ENCODE assay signal across 15 cellular contexts in genomic region chr20:63636752-63637633, GRCh38. TPM values are rescaled to one million over a fixed set of nuclear protein-coding genes. Genes with fewer than 3 reads are reported as not detected.
A peak's percentile ranks its signal among the peaks of the same experiment; 100 is the strongest.
DNase-seq lines count a peak whose midpoint lies in the region; ATAC-seq, FAIRE-seq and TF ChIP-seq lines count a peak whose summit lies in the region.
"Had no signal": no experiment of that assay in that cellular context is flagged by ENCODE, and none has a peak within 500 bp of the region (broad histone marks: within the 10 kb centered on the region; RNA-seq: fewer than 3 reads in every experiment).

No MANE protein-coding gene starts in this region.

- no peak overlapping the region for H4K5ac ChIP-seq in H1 (ENCODE audit: insufficient read length, low read depth, low read length)

- no peak for TF ChIP-seq RAD21 in H1 (IDR thresholded peaks at IDR 0.05 in 1 of 2, conservative IDR thresholded peaks at IDR 0.05 in 1 of 2; ENCODE audit: low read depth in 2 of 2, low read length in 2 of 2)

- H3K9me3 Mint-ChIP-seq in activated naive CD4-positive, alpha-beta T cell treated with anti-CD3 and anti-CD28 coated beads, Interleukin-2, amount 50 U/mL, for 24 hours: no peaks in the 10 kb centered on the region
- no peaks in the 10 kb centered on the region for H3K9me3 Mint-ChIP-seq in activated naive CD4-positive, alpha-beta T cell treated with anti-CD3 and anti-CD28 coated beads, Interleukin-2, amount 50 U/mL, for 72 hours
- H3K9me3 Mint-ChIP-seq in CD14-positive monocyte: no peaks in the 10 kb centered on the region

- no peaks in the 10 kb centered on the region for H3K79me1 ChIP-seq in H1 (ENCODE audit: low read depth, low read length)

- TF ChIP-seq EP300 in H1 (IDR thresholded peaks at IDR 0.05; ENCODE audit: borderline replicate concordance in 1 of 2, low read depth in 2 of 2, low read length in 2 of 2): no peak
- TF ChIP-seq EP300 in transverse colon (IDR thresholded peaks at IDR 0.05; ENCODE audit: low read depth): no peak

- no peaks in the 10 kb centered on the region for H3K9me3 ChIP-seq in Peyer's patch
- no peaks in the 10 kb centered on the region for H3K9me3 ChIP-seq in H1 (ENCODE audit: insufficient read depth in 2 of 2, low read depth in 1 of 2, low read length in 1 of 2)
- H3K9me3 ChIP-seq in transverse colon: no peaks in the 10 kb centered on the region
- H3K9me3 ChIP-seq: BE2C, MG63 had no signal

- H4K20me1 ChIP-seq in H1 (replicated peaks in 1 of 2; ENCODE audit: control insufficient read depth in 1 of 2, insufficient read depth in 2 of 2, low read length in 2 of 2): no peaks in the 10 kb centered on the region

- peak overlapping the region; percentile 55 for H3K27ac Mint-ChIP-seq in activated naive CD4-positive, alpha-beta T cell treated with anti-CD3 and anti-CD28 coated beads, Interleukin-2, amount 50 U/mL, for 24 hours
- H3K27ac Mint-ChIP-seq in activated naive CD4-positive, alpha-beta T cell treated with anti-CD3 and anti-CD28 coated beads, Interleukin-2, amount 50 U/mL, for 72 hours: no peak overlapping the region
- H3K27ac Mint-ChIP-seq in CD14-positive monocyte: peak overlapping the region in 1 of 7 donors; percentile 70

- H3K27ac ChIP-seq in Peyer's patch (peak overlapping the region in 3 of 4 donors; percentile 73 to 87 (median 85)), H1 (ENCODE audit: low read depth, low read length) (no peak overlapping the region), transverse colon (peak overlapping the region in 3 of 4 donors; percentile 16 to 57 (median 21))
- H3K27ac ChIP-seq: parathyroid adenoma had no signal

- H3K18ac ChIP-seq in H1 (ENCODE audit: extremely low read depth, low read length): peak overlapping the region; percentile 60; the same call in 1 of the 2 replicates

- in situ Hi-C loops in transverse colon (cut with MboI; ENCODE audit: low pct_ligation_motif_present in 1 of 4, low pct_unique_long_range_greater_than_20kb in 1 of 4, low sequenced_read_pairs in 3 of 4): loop anchor here in 1 of 4 donors (25.0 kb wide), 1 partner anchor 100 kb away; the partner anchor contains the start of genes PTK6 and SRMS

- no peak overlapping the region for H3K14ac ChIP-seq in H1 (ENCODE audit: insufficient read length)

- DNase-seq in activated naive CD4-positive, alpha-beta T cell treated with anti-CD3 and anti-CD28 coated beads, Interleukin-2, amount 50 U/mL, for 72 hours (ENCODE audit: low spot score in 2 of 2): no peak
- no peak for DNase-seq in Peyer's patch
- DNase-seq in H1 (ENCODE audit: low read depth in 1 of 2, low spot score in 2 of 2): no peak
- DNase-seq in transverse colon: no peak
- no peak for DNase-seq in CD14-positive monocyte (ENCODE audit: low spot score)
- DNase-seq in NCI-H82 treated with DMSO at 0.1 percent for 48 hours (lab: John Stamatoyannopoulos, UW; ENCODE audit: unreplicated experiment): no peak
- DNase-seq: BE2C; hypothalamus; MG63; NCI-H446 treated with DMSO at 0.1 percent for 48 hours; stimulated activated CD4-positive, alpha-beta T cell treated with anti-CD3 and anti-CD28 coated beads, Interleukin-1b, Interleukin-23, amount 100 ng/mL, for 48 hours had no signal

- no peak overlapping the region for H3K23ac ChIP-seq in H1 (ENCODE audit: insufficient read length)

- H3K56ac ChIP-seq in H1 (replicated peaks; ENCODE audit: insufficient read length, low read depth, low read length): no peak overlapping the region

- H3K27me3 Mint-ChIP-seq in activated naive CD4-positive, alpha-beta T cell treated with anti-CD3 and anti-CD28 coated beads, Interleukin-2, amount 50 U/mL, for 24 hours: no peaks in the 10 kb centered on the region
- H3K27me3 Mint-ChIP-seq in CD14-positive monocyte (ENCODE audit: low read depth in 3 of 3): no peaks in the 10 kb centered on the region

- H2BK5ac ChIP-seq in H1 (ENCODE audit: low read depth, low read length): no peak overlapping the region

- TF ChIP-seq POLR2A in Peyer's patch (IDR thresholded peaks at IDR 0.05) (no peak), H1 (IDR thresholded peaks at IDR 0.05; ENCODE audit: control extremely low read depth in 1 of 2, low read depth in 2 of 2, low read length in 2 of 2) (no peak), transverse colon (IDR thresholded peaks at IDR 0.05) (no peak)

- no peaks in the 10 kb centered on the region for H3K27me3 ChIP-seq in Peyer's patch
- no peaks in the 10 kb centered on the region for H3K27me3 ChIP-seq in H1 (replicated peaks in 1 of 4; ENCODE audit: control insufficient read depth in 3 of 4, extremely low read depth in 1 of 4, insufficient read depth in 3 of 4, low read length in 3 of 4)
- no peaks in the 10 kb centered on the region for H3K27me3 ChIP-seq in transverse colon
- H3K27me3 ChIP-seq: BE2C, MG63 had no signal

- no peak overlapping the region for H2BK12ac ChIP-seq in H1 (ENCODE audit: low read depth, low read length)

- no peaks in the 10 kb centered on the region for H3K79me2 ChIP-seq in H1 (ENCODE audit: control insufficient read depth in 1 of 2, insufficient read depth in 2 of 2, low read length in 2 of 2)
- H3K79me2 ChIP-seq: parathyroid adenoma had no signal

- no peak overlapping the region for H3K4me2 ChIP-seq in H1 (ENCODE audit: insufficient read depth in 1 of 2, low read depth in 2 of 2, low read length in 2 of 2)

- no peak overlapping the region for H3K9ac ChIP-seq in H1 (replicated peaks in 1 of 4; ENCODE audit: extremely low read depth in 1 of 4, low read depth in 3 of 4, low read length in 3 of 4)
- H3K9ac ChIP-seq: parathyroid adenoma had no signal

- CTCF ChIA-PET in H1 (lab: Charles Lee; ENCODE audit: partially characterized antibody): interaction anchor here (1.0 to 1.6 kb wide), 4 partner anchors 23 to 99 kb away, joined by 3 to 6 read pairs (median 4); no protein-coding TSS in a partner anchor

- TF ChIP-seq CTCF in Peyer's patch (IDR thresholded peaks at IDR 0.05) (no peak), H1 (IDR thresholded peaks at IDR 0.05; ENCODE audit: control extremely low read depth in 1 of 3, insufficient read depth in 1 of 3, low read depth in 1 of 3, low read length in 3 of 3) (no peak), transverse colon (IDR thresholded peaks at IDR 0.05) (no peak), CD14-positive monocyte (IDR thresholded peaks at IDR 0.05) (no peak)

- H3K4me3 Mint-ChIP-seq in activated naive CD4-positive, alpha-beta T cell treated with anti-CD3 and anti-CD28 coated beads, Interleukin-2, amount 50 U/mL, for 24 hours: no peak overlapping the region
- no peak overlapping the region for H3K4me3 Mint-ChIP-seq in CD14-positive monocyte

- H3K36me3 ChIP-seq in Peyer's patch: no peaks in the 10 kb centered on the region
- no peaks in the 10 kb centered on the region for H3K36me3 ChIP-seq in H1 (ENCODE audit: control insufficient read depth in 2 of 4, insufficient read depth in 4 of 4, low read length in 3 of 4)
- no peaks in the 10 kb centered on the region for H3K36me3 ChIP-seq in transverse colon
- H3K36me3 ChIP-seq: MG63 had no signal

- no peak overlapping the region for H2BK20ac ChIP-seq in H1 (ENCODE audit: low read length)

- no peak overlapping the region for H2BK120ac ChIP-seq in H1 (replicated peaks; ENCODE audit: low read depth, low read length)

- no peak overlapping the region for H2BK15ac ChIP-seq in H1 (ENCODE audit: low read length)

- H4K8ac ChIP-seq in H1 (ENCODE audit: extremely low read depth, insufficient read depth, low read length): peak overlapping the region; percentile 46

- H3K36me3 Mint-ChIP-seq in activated naive CD4-positive, alpha-beta T cell treated with anti-CD3 and anti-CD28 coated beads, Interleukin-2, amount 50 U/mL, for 24 hours: no peaks in the 10 kb centered on the region
- H3K36me3 Mint-ChIP-seq in activated naive CD4-positive, alpha-beta T cell treated with anti-CD3 and anti-CD28 coated beads, Interleukin-2, amount 50 U/mL, for 72 hours: peaks cover 5% of the 10 kb centered on the region in 2 donors
- H3K36me3 Mint-ChIP-seq in CD14-positive monocyte: peaks cover 3 to 8% of the 10 kb centered on the region in 2 donors

- peak overlapping the region; percentile 85 for H3K4ac ChIP-seq in H1 (replicated peaks; ENCODE audit: insufficient read length, low read depth, low read length)

- POLR2A ChIA-PET in H1 (lab: Charles Lee; ENCODE audit: partially characterized antibody): no interaction called here

- no peak overlapping the region for H4K91ac ChIP-seq in H1 (replicated peaks; ENCODE audit: insufficient read length, low read length)

- no peak for FAIRE-seq in H1 (lab: Jason Lieb, UNC)
- FAIRE-seq: TTC549 had no signal

- H2AK5ac ChIP-seq in H1 (ENCODE audit: low read depth, low read length): no peak overlapping the region

- H3K4me1 Mint-ChIP-seq in activated naive CD4-positive, alpha-beta T cell treated with anti-CD3 and anti-CD28 coated beads, Interleukin-2, amount 50 U/mL, for 24 hours: peaks cover 65% of the 10 kb centered on the region
- H3K4me1 Mint-ChIP-seq in CD14-positive monocyte: peaks cover 60% of the 10 kb centered on the region

- H3K4me3 ChIP-seq in Peyer's patch (no peak overlapping the region), H1 (ENCODE audit: extremely low read depth in 1 of 4, insufficient read depth in 2 of 4, low read depth in 3 of 4, low read length in 4 of 4) (no peak overlapping the region), transverse colon (no peak overlapping the region)
- H3K4me3 ChIP-seq: MG63 had no signal

- H2AFZ ChIP-seq in H1 (ENCODE audit: low read length): no peak overlapping the region
- H2AFZ ChIP-seq: parathyroid adenoma had no signal

- intact Hi-C loops in transverse colon (cut with DNase I; ENCODE audit: low total_unique reads) (no loop called here), CD14-positive monocyte (cut with micrococcal nuclease) (no loop called here)

- WGBS in H1 (ENCODE audit: extremely low coverage in 1 of 2, insufficient coverage in 1 of 2, insufficient read length in 1 of 2, insufficient replicate concordance in 2 of 2, low coverage in 1 of 2, low lambda C conversion rate in 2 of 2, missing lambda C conversion rate in 1 of 2), 2 experiments: 85% methylated on average over 19 of the region's 19 CpGs; no CpG with 5 or more reads in 1 of the 2 experiments
- 77% methylated on average over 19 of the region's 19 CpGs; no CpG with 5 or more reads in 1 of the 2 donors for WGBS in transverse colon (ENCODE audit: low coverage in 1 of 2), 2 donors

- H3K23me2 ChIP-seq in H1 (ENCODE audit: low read depth, low read length): no peaks in the 10 kb centered on the region

- no peak for ATAC-seq in activated naive CD4-positive, alpha-beta T cell treated with anti-CD3 and anti-CD28 coated beads, Interleukin-2, amount 50 U/mL, for 72 hours
- ATAC-seq in GM18867 (IDR thresholded peaks at IDR 0.05; ENCODE audit: unreplicated experiment): no peak

- H3K4me1 ChIP-seq in Peyer's patch (peaks cover 0 to 26% (median 9%) of the 10 kb centered on the region in 4 donors), H1 (replicated peaks in 1 of 4; ENCODE audit: control insufficient read depth in 3 of 4, insufficient read depth in 4 of 4, low read length in 3 of 4) (peaks cover 0 to 7% (median 0%) of the 10 kb centered on the region in 4 experiments; a peak in 1 of 7 replicates), transverse colon (peaks cover 0 to 5% (median 2%) of the 10 kb centered on the region in 4 donors)
- H3K4me1 ChIP-seq: BE2C, parathyroid adenoma had no signal

RNA-seq across cellular contexts. Expression of gene GMEB2, which starts 10.1 kb away (rescaled TPM):
- total RNA-seq in activated naive CD4-positive, alpha-beta T cell treated with anti-CD3 and anti-CD28 coated beads, Interleukin-2, amount 50 U/mL, for 72 hours: 10 to 100 TPM; 11.3 to 24.0 TPM
- total RNA-seq in Peyer's patch (10 to 100 TPM; 13.8 to 24.5 (median 17.1) TPM), transverse colon (10 to 100 TPM in 3 of 4 donors, 1 to 10 TPM in 1; 9.0 to 20.3 (median 13.5) TPM)
- 12.9 and 14.2 TPM in 2 replicates for total RNA-seq in H1 (2021; fragmentation: NEBNext Ultra II Directional; extraction: Animal tissue kit (Norgen Biotek cat#: 25700))
- polyA plus RNA-seq in H1 (2011; rRNA removed) (14.2 and 19.1 TPM in 2 replicates), CD14-positive monocyte (1 to 10 TPM; 2.7 to 3.8 TPM)
- 11.7 TPM for polyA plus RNA-seq in H1 (2011; cell fraction: cytosol; rRNA removed)
- 19.6 TPM for polyA plus RNA-seq in H1 (2011; cell fraction: nucleus; rRNA removed)
- 8.1 to 13.0 TPM (median 12.1 TPM) in 4 replicates for polyA plus RNA-seq in H1 (2012, experiment 1 of 2)
- 11.4 TPM for polyA plus RNA-seq in H1 (2012, experiment 2 of 2)
- 8.3 TPM for polyA plus RNA-seq in H1 (2013, experiment 1 of 2)
- polyA plus RNA-seq in H1 (2013, experiment 2 of 2): 8.1 TPM
- 7.5 TPM in 2 replicates for polyA minus RNA-seq in H1 (2011; rRNA and poly(A)+ RNA removed)
- 8.1 TPM for polyA minus RNA-seq in H1 (2011; cell fraction: cytosol; rRNA and poly(A)+ RNA removed)
- 6.3 TPM for polyA minus RNA-seq in H1 (2011; cell fraction: nucleus; rRNA and poly(A)+ RNA removed)

RNA-seq across cellular contexts. Expression of gene STMN3, which starts 16.2 kb away (rescaled TPM):
- 10 to 100 TPM; 13.8 to 19.5 TPM for total RNA-seq in activated naive CD4-positive, alpha-beta T cell treated with anti-CD3 and anti-CD28 coated beads, Interleukin-2, amount 50 U/mL, for 72 hours
- 10 to 100 TPM in 1 of 4 donors, 1 to 10 TPM in 3; 3.4 to 23.1 (median 5.6) TPM for total RNA-seq in Peyer's patch
- 63.1 and 71.6 TPM in 2 replicates for total RNA-seq in H1 (2021; fragmentation: NEBNext Ultra II Directional; extraction: Animal tissue kit (Norgen Biotek cat#: 25700))
- polyA plus RNA-seq in H1 (2011; rRNA removed): 51.5 and 70.8 TPM in 2 replicates
- 60.4 TPM for polyA plus RNA-seq in H1 (2011; cell fraction: cytosol; rRNA removed)
- 122 TPM for polyA plus RNA-seq in H1 (2011; cell fraction: nucleus; rRNA removed)
- 42.7 to 63.6 TPM (median 56.4 TPM) in 4 replicates for polyA plus RNA-seq in H1 (2012, experiment 1 of 2)
- polyA plus RNA-seq in H1 (2012, experiment 2 of 2): 53.7 TPM
- polyA plus RNA-seq in H1 (2013, experiment 1 of 2): 35.5 TPM
- 37.5 TPM for polyA plus RNA-seq in H1 (2013, experiment 2 of 2)
- 11.2 and 14.8 TPM in 2 replicates for polyA minus RNA-seq in H1 (2011; rRNA and poly(A)+ RNA removed)
- 20.3 TPM for polyA minus RNA-seq in H1 (2011; cell fraction: cytosol; rRNA and poly(A)+ RNA removed)
- 11.5 TPM for polyA minus RNA-seq in H1 (2011; cell fraction: nucleus; rRNA and poly(A)+ RNA removed)
- total RNA-seq in transverse colon: 1 to 10 TPM in 3 of 4 donors, under 1 TPM in 1; 0.75 to 7.1 (median 4.4) TPM
- polyA plus RNA-seq in CD14-positive monocyte: under 1 TPM; 0.10 to 0.15 TPM

RNA-seq across cellular contexts. Expression of gene RTEL1, which starts 21.1 kb away (rescaled TPM):
- total RNA-seq in activated naive CD4-positive, alpha-beta T cell treated with anti-CD3 and anti-CD28 coated beads, Interleukin-2, amount 50 U/mL, for 72 hours: 10 to 100 TPM; 45.7 to 51.4 TPM
- total RNA-seq in Peyer's patch (10 to 100 TPM; 25.6 to 61.1 (median 30.2) TPM), transverse colon (10 to 100 TPM; 18.8 to 84.9 (median 24.1) TPM)
- total RNA-seq in H1 (2021; fragmentation: NEBNext Ultra II Directional; extraction: Animal tissue kit (Norgen Biotek cat#: 25700)): 37.1 and 37.8 TPM in 2 replicates
- polyA plus RNA-seq in H1 (2011; rRNA removed) (16.2 and 24.3 TPM in 2 replicates), CD14-positive monocyte (1 to 10 TPM; 1.0 to 4.8 TPM)
- polyA plus RNA-seq in H1 (2011; cell fraction: cytosol; rRNA removed): 19.7 TPM
- 181 TPM for polyA plus RNA-seq in H1 (2011; cell fraction: nucleus; rRNA removed)
- polyA plus RNA-seq in H1 (2012, experiment 1 of 2): 17.9 to 26.4 TPM (median 23.9 TPM) in 4 replicates
- polyA plus RNA-seq in H1 (2012, experiment 2 of 2): 18.4 TPM
- 14.4 TPM for polyA plus RNA-seq in H1 (2013, experiment 1 of 2)
- 12.9 TPM for polyA plus RNA-seq in H1 (2013, experiment 2 of 2)
- 46.2 and 51.7 TPM in 2 replicates for polyA minus RNA-seq in H1 (2011; rRNA and poly(A)+ RNA removed)
- 23.6 TPM for polyA minus RNA-seq in H1 (2011; cell fraction: cytosol; rRNA and poly(A)+ RNA removed)
- 47.6 TPM for polyA minus RNA-seq in H1 (2011; cell fraction: nucleus; rRNA and poly(A)+ RNA removed)

RNA-seq across cellular contexts. Expression of gene TNFRSF6B, which starts 59.5 kb away (rescaled TPM):
- not detected for total RNA-seq in activated naive CD4-positive, alpha-beta T cell treated with anti-CD3 and anti-CD28 coated beads, Interleukin-2, amount 50 U/mL, for 72 hours
- total RNA-seq in Peyer's patch: 1 to 10 TPM in 3 of 4 donors, not detected in 1; 2.1 to 4.2 (median 2.7) TPM
- not detected in 2 replicates for total RNA-seq in H1 (2021; fragmentation: NEBNext Ultra II Directional; extraction: Animal tissue kit (Norgen Biotek cat#: 25700))
- 3.1 and 5.4 TPM in 2 replicates for polyA plus RNA-seq in H1 (2011; rRNA removed)
- polyA plus RNA-seq in H1 (2011; cell fraction: cytosol; rRNA removed): 2.5 TPM
- polyA plus RNA-seq in H1 (2011; cell fraction: nucleus; rRNA removed): 16.8 TPM
- polyA plus RNA-seq in H1 (2012, experiment 1 of 2): 0.27 to 1.6 TPM (median 0.43 TPM) in 3 of 4 replicates, not detected in the other
- 0.39 TPM for polyA plus RNA-seq in H1 (2012, experiment 2 of 2)
- polyA plus RNA-seq in H1 (2013, experiment 1 of 2): 0.75 TPM
- polyA plus RNA-seq in H1 (2013, experiment 2 of 2): 0.96 TPM
- polyA minus RNA-seq in H1 (2011; rRNA and poly(A)+ RNA removed): not detected in 2 replicates
- polyA minus RNA-seq in H1 (2011; cell fraction: cytosol; rRNA and poly(A)+ RNA removed): not detected
- 1.1 TPM for polyA minus RNA-seq in H1 (2011; cell fraction: nucleus; rRNA and poly(A)+ RNA removed)
- 10 to 100 TPM in 3 of 4 donors, 1 to 10 TPM in 1; 4.2 to 34.4 (median 13.6) TPM for total RNA-seq in transverse colon
- polyA plus RNA-seq in CD14-positive monocyte: not detected
